9 cellular contexts compared by ENCODE assay signal in the genomic region with DNA sequence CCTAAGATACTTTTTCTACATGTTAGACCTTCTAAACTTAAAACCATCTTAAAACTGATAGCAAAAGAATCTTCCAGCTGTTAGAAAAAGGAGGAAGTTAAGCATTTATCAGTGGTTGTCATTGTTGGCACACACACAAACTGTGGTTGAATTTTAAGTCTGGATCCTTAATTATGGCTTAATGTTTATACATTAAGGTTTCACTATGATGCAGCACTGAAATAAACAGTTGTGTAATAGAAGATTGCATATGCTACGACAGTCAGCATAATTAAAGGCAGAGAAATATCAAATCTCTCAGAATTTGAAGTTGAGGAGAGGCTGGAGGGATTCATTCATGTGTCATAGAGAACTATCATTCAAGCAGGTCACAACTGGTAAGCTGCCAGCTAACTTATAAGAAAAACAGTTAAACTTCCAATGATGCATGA. TPM values are rescaled to one million over a fixed set of nuclear protein-coding genes. Genes with fewer than 3 reads are reported as not detected.
DNase-seq lines count a peak whose midpoint lies in the region; ATAC-seq, FAIRE-seq and TF ChIP-seq lines count a peak whose summit lies in the region.
"Had no signal": no experiment of that assay in that cellular context is flagged by ENCODE, and none has a peak within 500 bp of the region (broad histone marks: within the 10 kb centered on the region; RNA-seq: fewer than 3 reads in every experiment).

No MANE protein-coding gene starts in this region.

- H2AFZ ChIP-seq in HepG2 (ENCODE audit: low read length): no peak overlapping the region
- H2AFZ ChIP-seq in PC-9: no peak overlapping the region
- no peak overlapping the region for H2AFZ ChIP-seq in fibroblast of lung (ENCODE audit: low read length)

- H3K9me3 ChIP-seq in right lobe of liver: no peaks in the 10 kb centered on the region
- H3K9me3 ChIP-seq in HepG2 (ENCODE audit: low read length): no peaks in the 10 kb centered on the region
- no peaks in the 10 kb centered on the region for H3K9me3 ChIP-seq in PC-9 (ENCODE audit: insufficient read depth, low read depth)
- no peaks in the 10 kb centered on the region for H3K9me3 ChIP-seq in fibroblast of lung (ENCODE audit: control insufficient read depth, insufficient read depth, low read depth, low read length)

- H3F3A ChIP-seq in PC-9 (ENCODE audit: insufficient read depth, low read depth): no peaks in the 10 kb centered on the region

- CTCF ChIA-PET in HepG2 (lab: Yijun Ruan, JAX; ENCODE audit: low intra/inter-chr PET ratio, low total read pairs) (no interaction called here), PC-9 (lab: Charles Lee) (no interaction called here)

- POLR2A ChIA-PET in HepG2 (lab: Yijun Ruan, JAX) (interaction anchor here (2.1 kb wide), 1 partner anchor 31 kb away, joined by 5 read pairs; no protein-coding TSS in a partner anchor), PC-9 (lab: Charles Lee; ENCODE audit: unreplicated experiment) (no interaction called here)

- H3K79me2 ChIP-seq in HepG2 (ENCODE audit: insufficient read depth, low read length) (peaks cover 71% of the 10 kb centered on the region), PC-9 (ENCODE audit: low read depth) (peaks cover 52% of the 10 kb centered on the region), fibroblast of lung (ENCODE audit: control insufficient read depth, insufficient read depth, low read length) (peaks cover 6% of the 10 kb centered on the region)

- no peak for TF ChIP-seq POLR2A in right lobe of liver (IDR thresholded peaks at IDR 0.05)
- TF ChIP-seq POLR2A in HepG2 (IDR thresholded peaks at IDR 0.05; ENCODE audit: insufficient read depth in 1 of 2, low read depth in 2 of 2, low read length in 2 of 2): no peak

- DNase-seq in right lobe of liver: no peak
- DNase-seq in HepG2 (ENCODE audit: low spot score): no peak
- no peak for DNase-seq in PC-9
- DNase-seq in fibroblast of lung (ENCODE audit: low read depth in 2 of 2): peak; percentile 90 to 93
- DNase-seq in stromal cell of bone marrow (ENCODE audit: low read depth): peak; percentile 46
- DNase-seq in activated T-cell treated with anti-CD3 and anti-CD28 coated beads, Interleukin-2, amount 50 U/mL, for 1 hour: no peak
- no peak for DNase-seq in activated CD4-positive, alpha-beta T cell treated with anti-CD3 and anti-CD28 coated beads, Interleukin-2, amount 50 U/mL, for 48 hours
- no peak for DNase-seq in NCI-H1436 treated with DMSO at 0.1 percent for 48 hours (lab: John Stamatoyannopoulos, UW)

- H3K36me3 ChIP-seq in right lobe of liver (no peaks in the 10 kb centered on the region), HepG2 (replicated peaks in 1 of 2; ENCODE audit: control insufficient read depth in 1 of 2, insufficient read depth in 2 of 2, low read length in 2 of 2) (no peaks in the 10 kb centered on the region), PC-9 (ENCODE audit: low read depth) (no peaks in the 10 kb centered on the region), fibroblast of lung (ENCODE audit: control insufficient read depth, insufficient read depth, low read length) (no peaks in the 10 kb centered on the region)

- BruUV-seq in HepG2 (replicated peaks; lab: Mats Ljungman, UMichigan): no TSS peak
- BruUV-seq in PC-9 (replicated peaks; lab: Mats Ljungman, UMichigan): no TSS peak

- no peak overlapping the region for H3K27ac ChIP-seq in right lobe of liver
- no peak overlapping the region for H3K27ac ChIP-seq in HepG2 (ENCODE audit: extremely low read length, insufficient read depth, low read length)
- H3K27ac ChIP-seq in PC-9: 0 out of 2 replicates have a peak overlapping the region, but pooled peaks have one; percentile 16
- H3K27ac ChIP-seq in fibroblast of lung (ENCODE audit: insufficient read depth, low read length): no peak overlapping the region

- in situ Hi-C loops in HepG2 (cut with HindIII; ENCODE audit: extremely low pct_ligation_motif_present, low pct_unique_long_range_greater_than_20kb): no loop called here

- H3K4me1 ChIP-seq in right lobe of liver (peaks cover 0 to 13% (median 6%) of the 10 kb centered on the region in 4 donors), HepG2 (ENCODE audit: insufficient read depth, low read length) (peaks cover 42% of the 10 kb centered on the region), PC-9 (replicated peaks; ENCODE audit: insufficient read depth) (peaks cover 7% of the 10 kb centered on the region; the same call in 1 of the 2 replicates), fibroblast of lung (ENCODE audit: control insufficient read depth, extremely low read depth, insufficient read depth, low read length) (peaks cover 22% of the 10 kb centered on the region)

- no peak overlapping the region for H3K4me2 ChIP-seq in HepG2 (ENCODE audit: low read depth, low read length)
- H3K4me2 ChIP-seq in PC-9: no peak overlapping the region
- H3K4me2 ChIP-seq in fibroblast of lung (ENCODE audit: extremely low read depth, insufficient read depth, low read length): peak overlapping the region; percentile 55

- H3K27me3 ChIP-seq in right lobe of liver: no peaks in the 10 kb centered on the region
- H3K27me3 ChIP-seq in HepG2 (ENCODE audit: control insufficient read depth in 1 of 2, insufficient read depth in 2 of 2, low read length in 2 of 2): no peaks in the 10 kb centered on the region
- H3K27me3 ChIP-seq in PC-9 (ENCODE audit: insufficient read depth, low read depth): no peaks in the 10 kb centered on the region
- H3K27me3 ChIP-seq in fibroblast of lung (ENCODE audit: control insufficient read depth, insufficient read depth, low read length): no peaks in the 10 kb centered on the region

- H3K9ac ChIP-seq in HepG2 (ENCODE audit: insufficient read depth, low read depth, low read length): no peak overlapping the region
- H3K9ac ChIP-seq in fibroblast of lung (ENCODE audit: insufficient read depth, low read length): no peak overlapping the region

- no peaks in the 10 kb centered on the region for H3K9me2 ChIP-seq in PC-9 (ENCODE audit: insufficient read depth)

- no peak for TF ChIP-seq CTCF in right lobe of liver (IDR thresholded peaks at IDR 0.05)
- no peak for TF ChIP-seq CTCF in HepG2 (CRISPR knock-in tag; IDR thresholded peaks at IDR 0.05)
- no peak for TF ChIP-seq CTCF in PC-9 (conservative IDR thresholded peaks at IDR 0.05)
- no peak for TF ChIP-seq CTCF in fibroblast of lung (conservative IDR thresholded peaks at IDR 0.05 in 1 of 2, IDR thresholded peaks at IDR 0.05 in 1 of 2; ENCODE audit: low read depth in 1 of 2, low read length in 2 of 2)

- TF ChIP-seq EP300 in HepG2 (IDR thresholded peaks at IDR 0.05; ENCODE audit: low read depth in 2 of 2, low read length in 2 of 2) (no peak), HepG2 (CRISPR knock-in tag; IDR thresholded peaks at IDR 0.05; ENCODE audit: borderline replicate concordance) (no peak)

- no peak for TF ChIP-seq RAD21 in HepG2 (CRISPR knock-in tag; IDR thresholded peaks at IDR 0.05)

- no peak overlapping the region for H3K4me3 ChIP-seq in right lobe of liver
- H3K4me3 ChIP-seq in HepG2 (replicated peaks in 1 of 3; ENCODE audit: insufficient read depth in 1 of 3, low read depth in 2 of 3, low read length in 3 of 3): no peak overlapping the region
- no peak overlapping the region for H3K4me3 ChIP-seq in PC-9
- no peak overlapping the region for H3K4me3 ChIP-seq in fibroblast of lung (replicated peaks in 1 of 4; ENCODE audit: control extremely low read depth in 1 of 4, insufficient read depth in 1 of 4, low read depth in 3 of 4, low read length in 4 of 4)

- intact Hi-C loops in right lobe of liver (cut with DNase I) (no loop called here), HepG2 (cut with micrococcal nuclease; ENCODE audit: unreplicated experiment) (no loop called here), PC-9 (cut with micrococcal nuclease; ENCODE audit: unreplicated experiment) (no loop called here)

- 0% methylated on average over 1 of the region's 1 CpG for WGBS in right lobe of liver (ENCODE audit: insufficient coverage, low coverage, low lambda C conversion rate, missing lambda C conversion rate)
- 93% methylated on average over 1 of the region's 1 CpG for WGBS in HepG2 (ENCODE audit: low lambda C conversion rate)

- no peaks in the 10 kb centered on the region for H4K20me1 ChIP-seq in HepG2 (ENCODE audit: insufficient read depth, low read length)
- no peaks in the 10 kb centered on the region for H4K20me1 ChIP-seq in PC-9 (ENCODE audit: insufficient read depth)
- no peaks in the 10 kb centered on the region for H4K20me1 ChIP-seq in fibroblast of lung (ENCODE audit: control insufficient read depth, extremely low read depth, insufficient read depth, low read length)

- no peak for FAIRE-seq in HepG2 (lab: Jason Lieb, UNC)

- ATAC-seq in right lobe of liver: peak in 3 of 4 donors; percentile 30 to 61 (median 45)
- no peak for ATAC-seq in HepG2

RNA-seq across cellular contexts. Expression of a gene that starts 32.3 kb away (rescaled TPM):
- 100 to 1,000 TPM in 1 of 6 experiments, 10 to 100 TPM in 5; 25.0 to 146 (median 60.2) TPM for total RNA-seq in right lobe of liver
- total RNA-seq in HepG2 (2016; rRNA removed; fragmentation: Illumina TruSeq; extraction: Trizol): 29.6 and 40.8 TPM in 2 replicates
- total RNA-seq in HepG2 (2016; cell fraction: cytosol; rRNA removed; fragmentation: Illumina TruSeq; extraction: Trizol; ENCODE audit: low read depth): 22.0 and 26.3 TPM in 2 replicates
- total RNA-seq in HepG2 (2016; cell fraction: insoluble cytoplasmic fraction; rRNA removed; fragmentation: Illumina TruSeq; extraction: Trizol): 28.7 and 37.1 TPM in 2 replicates
- total RNA-seq in HepG2 (2016; cell fraction: membrane; rRNA removed; fragmentation: Illumina TruSeq; extraction: Trizol): 28.2 and 31.1 TPM in 2 replicates
- total RNA-seq in HepG2 (2016; cell fraction: nucleus; rRNA removed; fragmentation: Illumina TruSeq; extraction: Trizol): 90.9 and 93.4 TPM in 2 replicates
- polyA plus RNA-seq in HepG2 (2011; rRNA removed): 32.2 and 34.8 TPM in 2 replicates
- polyA plus RNA-seq in HepG2 (2011; cell fraction: cytosol; rRNA removed): 17.7 and 29.2 TPM in 2 replicates
- 41.4 and 54.6 TPM in 2 replicates for polyA plus RNA-seq in HepG2 (2011; cell fraction: nucleus; rRNA removed)
- polyA plus RNA-seq in HepG2 (2012): 38.8 and 45.2 TPM in 2 replicates
- 4.8 TPM in 2 replicates for polyA plus RNA-seq in HepG2 (2016; cell fraction: cytosol; fragmentation: Illumina TruSeq; extraction: Trizol; ENCODE audit: low read depth)
- polyA plus RNA-seq in HepG2 (2016; cell fraction: insoluble cytoplasmic fraction; fragmentation: Illumina TruSeq; extraction: Trizol; ENCODE audit: low read depth): 26.1 and 28.8 TPM in 2 replicates
- 13.9 and 15.0 TPM in 2 replicates for polyA plus RNA-seq in HepG2 (2016; cell fraction: membrane; fragmentation: Illumina TruSeq; extraction: Trizol; ENCODE audit: low read depth)
- polyA plus RNA-seq in HepG2 (2016; cell fraction: nucleus; fragmentation: Illumina TruSeq; extraction: Trizol; ENCODE audit: insufficient read depth, low read depth): 95.4 and 101 TPM in 2 replicates
- 50.6 and 153 TPM in 2 replicates for polyA minus RNA-seq in HepG2 (2011; rRNA and poly(A)+ RNA removed; ENCODE audit: low replicate concordance)
- 26.8 and 33.5 TPM in 2 replicates for polyA minus RNA-seq in HepG2 (2011; cell fraction: cytosol; rRNA and poly(A)+ RNA removed)
- polyA minus RNA-seq in HepG2 (2011; cell fraction: nucleus; rRNA and poly(A)+ RNA removed): 180 and 197 TPM in 2 replicates
- 40.5 and 51.6 TPM in 2 replicates for total RNA-seq in PC-9 (2021)
- 15.2 and 25.2 TPM in 2 replicates for total RNA-seq in fibroblast of lung
- 13.0 and 15.8 TPM in 2 replicates for polyA plus RNA-seq in fibroblast of lung
- polyA plus RNA-seq in fibroblast of lung (2012): 11.7 and 14.3 TPM in 2 replicates
- polyA minus RNA-seq in fibroblast of lung (ENCODE audit: low replicate concordance): 60.1 and 72.8 TPM in 2 replicates
- total RNA-seq: B cell had no signal

Comparison
In these comparisons a context has a peak if more than half of its experiments do, and no peak if none do; other contexts are left out.
1. DNase-seq: peak in fibroblast of lung (2 of 2) and stromal cell of bone marrow (single experiment); none in right lobe of liver (0 of 3), HepG2 (single experiment), PC-9 (0 of 2), activated T-cell treated with anti-CD3 and anti-CD28 coated beads, Interleukin-2, amount 50 U/mL, for 1 hour (single experiment), activated CD4-positive, alpha-beta T cell treated with anti-CD3 and anti-CD28 coated beads, Interleukin-2, amount 50 U/mL, for 48 hours (0 of 2) and NCI-H1436 treated with DMSO at 0.1 percent for 48 hours (single experiment).